Comparison of ENCODE assay signal across 7 cellular contexts in genomic region chr17:57922745-57923144, GRCh38. TPM values are rescaled to one million over a fixed set of nuclear protein-coding genes. Genes with fewer than 3 reads are reported as not detected.
DNase-seq lines count a peak whose midpoint lies in the region; ATAC-seq and TF ChIP-seq lines count a peak whose summit lies in the region.
"Not testable (repeated sequence)": the region's sequence is repeated elsewhere in the genome, so short reads cannot be mapped to it uniquely, and the experiment has no call there.

No MANE protein-coding gene starts in this region.

- not testable (repeated sequence) for H2AK5ac ChIP-seq in mesenchymal stem cell (ENCODE audit: low read length, severe bottlenecking)

- H3K4me3 ChIP-seq in gastroesophageal sphincter; mesenchymal stem cell (ENCODE audit: insufficient read depth in 1 of 2, low read depth in 1 of 2, low read length in 2 of 2); stomach; tibial nerve: not testable (repeated sequence)

- not testable (repeated sequence) for ATAC-seq in gastroesophageal sphincter

- not testable (repeated sequence) for H3K27me3 ChIP-seq in gastroesophageal sphincter; mesenchymal stem cell (ENCODE audit: control insufficient read depth in 1 of 2, insufficient read depth in 1 of 2, low read length in 2 of 2); stomach; tibial nerve

- H3K9me3 Mint-ChIP-seq in nephron progenitor cell = not testable (repeated sequence)

- H2AFZ ChIP-seq in mesenchymal stem cell (ENCODE audit: low read depth, low read length) = not testable (repeated sequence)

- TF ChIP-seq POLR2A in gastroesophageal sphincter (IDR thresholded peaks at IDR 0.05); stomach (IDR thresholded peaks at IDR 0.05); tibial nerve (IDR thresholded peaks at IDR 0.05): not testable (repeated sequence)

- H2BK120ac ChIP-seq in mesenchymal stem cell (ENCODE audit: low read depth, low read length) = not testable (repeated sequence)

- peaks cover 9 to 100% (median 59%) of the 10 kb centered on the region in 3 donors for H3K4me1 ChIP-seq in gastroesophageal sphincter
- H3K4me1 ChIP-seq in mesenchymal stem cell (ENCODE audit: control insufficient read depth, insufficient read depth, low read depth, low read length) = peaks cover 34% of the 10 kb centered on the region
- peaks cover 48 to 88% (median 68%) of the 10 kb centered on the region in 4 donors for H3K4me1 ChIP-seq in stomach
- H3K4me1 ChIP-seq in tibial nerve = peaks cover 0 to 79% (median 39%) of the 10 kb centered on the region in 4 donors

- not testable (repeated sequence) for H3K27me3 Mint-ChIP-seq in nephron progenitor cell (ENCODE audit: low read depth, poor library complexity)

- H3K9ac ChIP-seq in mesenchymal stem cell (ENCODE audit: low read length) = peak overlapping the region; percentile 9

- H2BK5ac ChIP-seq in mesenchymal stem cell (ENCODE audit: low read depth, low read length, poor library complexity, severe bottlenecking) = not testable (repeated sequence)

- not testable (repeated sequence) for H3K14ac ChIP-seq in mesenchymal stem cell (ENCODE audit: low read length in 2 of 2)

- POLR2A ChIA-PET in RWPE1 (lab: Yijun Ruan, JAX; ENCODE audit: low non-redundant PET) = not testable (repeated sequence)

- peaks cover 82% of the 10 kb centered on the region for H3K4me1 Mint-ChIP-seq in nephron progenitor cell

- not testable (repeated sequence) for TF ChIP-seq EP300 in gastroesophageal sphincter (IDR thresholded peaks at IDR 0.05); stomach (IDR thresholded peaks at IDR 0.05); tibial nerve (IDR thresholded peaks at IDR 0.05)

- H3K18ac ChIP-seq in mesenchymal stem cell (ENCODE audit: low read depth in 1 of 2, low read length in 2 of 2) = not testable (repeated sequence)

- H3K79me1 ChIP-seq in mesenchymal stem cell (replicated peaks; ENCODE audit: low read length, poor library complexity, severe bottlenecking) = peaks cover 22% of the 10 kb centered on the region

- not testable (repeated sequence) for H2BK15ac ChIP-seq in mesenchymal stem cell (ENCODE audit: low read depth, poor library complexity, severe bottlenecking)

- H3K4ac ChIP-seq in mesenchymal stem cell (ENCODE audit: low read depth in 1 of 2, low read length in 2 of 2) = not testable (repeated sequence)

- TF ChIP-seq CTCF in RWPE1 (conservative IDR thresholded peaks at IDR 0.05; ENCODE audit: low read depth); gastroesophageal sphincter (IDR thresholded peaks at IDR 0.05); nephron progenitor cell (IDR thresholded peaks at IDR 0.05); stomach (IDR thresholded peaks at IDR 0.05); tibial nerve (IDR thresholded peaks at IDR 0.05): not testable (repeated sequence)

- not testable (repeated sequence) for H3K4me2 ChIP-seq in mesenchymal stem cell (ENCODE audit: low read length, poor library complexity, severe bottlenecking)

- 91 to 100% methylated on average over 4 of the region's 4 CpGs for WGBS in gastroesophageal sphincter (ENCODE audit: low coverage in 1 of 2), 2 donors
- 97% methylated on average over 4 of the region's 4 CpGs for WGBS in mesenchymal stem cell
- 89 to 98% (median 96%) methylated on average over 4 of the region's 4 CpGs for WGBS in stomach, 5 donors
- WGBS in tibial nerve, 2 donors = 96 to 100% methylated on average over 4 of the region's 4 CpGs

- CTCF ChIA-PET in RWPE1 (lab: Yijun Ruan, JAX) = interaction anchor here (0.6 kb wide), 1 partner anchor 532 kb away, joined by 7 read pairs; no protein-coding TSS in a partner anchor

- H3K27ac ChIP-seq in RWPE1 = peak overlapping the region; percentile 67
- H3K27ac ChIP-seq in caudate nucleus (ENCODE audit: low read depth, low read length) = peak overlapping the region; percentile 87
- H3K27ac ChIP-seq in gastroesophageal sphincter = peak overlapping the region; percentile 93 to 100 (median 98)
- H3K27ac ChIP-seq in mesenchymal stem cell (ENCODE audit: low read length, poor library complexity, severe bottlenecking) = not testable (repeated sequence)
- H3K27ac ChIP-seq in stomach = peak overlapping the region in 4 of 5 donors; percentile 71 to 99 (median 82)
- peak overlapping the region in 3 of 4 donors; percentile 49 to 75 (median 70) for H3K27ac ChIP-seq in tibial nerve

- peak overlapping the region; percentile 64 for H3K27ac Mint-ChIP-seq in nephron progenitor cell

- not testable (repeated sequence) for H3K23ac ChIP-seq in mesenchymal stem cell (ENCODE audit: low read length in 2 of 2)

- H3K36me3 Mint-ChIP-seq in nephron progenitor cell (ENCODE audit: low read depth) = not testable (repeated sequence)

- H3K9me3 ChIP-seq in gastroesophageal sphincter; mesenchymal stem cell (ENCODE audit: control insufficient read depth, low read length); stomach; tibial nerve: not testable (repeated sequence)

- H4K91ac ChIP-seq in mesenchymal stem cell (ENCODE audit: low read length) = not testable (repeated sequence)

- not testable (repeated sequence) for H4K8ac ChIP-seq in mesenchymal stem cell (ENCODE audit: low read length)

- intact Hi-C loops in stomach (cut with DNase I; ENCODE audit: low total_unique reads) = not testable (repeated sequence)

- H3K36me3 ChIP-seq in gastroesophageal sphincter; mesenchymal stem cell (ENCODE audit: control insufficient read depth in 1 of 2, insufficient read depth in 2 of 2, low read depth in 1 of 2, low read length in 2 of 2); stomach; tibial nerve: not testable (repeated sequence)

- H3K4me3 Mint-ChIP-seq in nephron progenitor cell = not testable (repeated sequence)

- DNase-seq in RWPE1 (ENCODE audit: low spot score); caudate nucleus (lab: John Stamatoyannopoulos, UW); mesenchymal stem cell; nephron progenitor cell; stomach; tibial nerve (ENCODE audit: low spot score in 2 of 2): not testable (repeated sequence)

- not testable (repeated sequence) for H2BK12ac ChIP-seq in mesenchymal stem cell (ENCODE audit: low read length in 2 of 2)

RNA-seq across cellular contexts. Expression of gene CUEDC1, which starts 32.5 kb away (rescaled TPM):
- 10 to 100 TPM; 35.7 to 60.3 (median 45.6) TPM for total RNA-seq in gastroesophageal sphincter
- polyA plus RNA-seq in mesenchymal stem cell (2013, experiment 1 of 2) = 23.1 TPM
- polyA plus RNA-seq in mesenchymal stem cell (2013, experiment 2 of 2) = 22.1 TPM
- total RNA-seq in stomach = 100 to 1,000 TPM in 1 of 5 donors, 10 to 100 TPM in 4; 10.5 to 111 (median 23.6) TPM
- polyA plus RNA-seq in stomach = 10 to 100 TPM; 16.5 to 30.1 (median 19.8) TPM
- total RNA-seq in tibial nerve = 10 to 100 TPM; 32.1 to 55.5 (median 38.8) TPM
